In genomic region chr10:71255817-71256660, GRCh38 we compare ENCODE assay signal across 10 cellular contexts. TPM values are rescaled to one million over a fixed set of nuclear protein-coding genes. Genes with fewer than 3 reads are reported as not detected.
DNase-seq lines count a peak whose midpoint lies in the region; ATAC-seq and TF ChIP-seq lines count a peak whose summit lies in the region.
"Had no signal": no experiment of that assay in that cellular context is flagged by ENCODE, and none has a peak within 500 bp of the region (broad histone marks: within the 10 kb centered on the region; RNA-seq: fewer than 3 reads in every experiment).

No MANE protein-coding gene starts in this region.

- H3K4me3 ChIP-seq in AG04450 (ENCODE audit: low read depth, low read length) (no peak overlapping the region), astrocyte of the cerebellum (ENCODE audit: low read depth, low read length) (no peak overlapping the region), left lung (no peak overlapping the region), suprapubic skin (no peak overlapping the region), MM.1S (ENCODE audit: low read length) (no peak overlapping the region)

- no peaks in the 10 kb centered on the region for H3K27me3 ChIP-seq in AG04450 (ENCODE audit: control insufficient read depth, insufficient read depth, low read length)
- no peaks in the 10 kb centered on the region for H3K27me3 ChIP-seq in left lung
- no peaks in the 10 kb centered on the region for H3K27me3 ChIP-seq in suprapubic skin
- H3K27me3 ChIP-seq in MM.1S (replicated peaks; ENCODE audit: insufficient read depth, low read length), result peaks cover 43% of the 10 kb centered on the region

- POLR2A ChIA-PET in AG04450 (lab: Yijun Ruan, JAX), result interaction anchor here (0.5 to 2.6 kb wide), 4 partner anchors 8 to 42 kb away, joined by 3 to 15 read pairs (median 4); no protein-coding TSS in a partner anchor

- H3K4me2 ChIP-seq in MM.1S (ENCODE audit: low read depth, low read length), result no peak overlapping the region

- H3K9me3 ChIP-seq in AG04450 (ENCODE audit: control insufficient read depth, insufficient read depth, low read length), result no peaks in the 10 kb centered on the region
- no peaks in the 10 kb centered on the region for H3K9me3 ChIP-seq in left lung
- H3K9me3 ChIP-seq in suprapubic skin, result no peaks in the 10 kb centered on the region
- H3K9me3 ChIP-seq in MM.1S (replicated peaks; ENCODE audit: insufficient read depth, low read length), result no peaks in the 10 kb centered on the region

- peak; percentile 74 for DNase-seq in AG04450 (ENCODE audit: low read depth, low spot score)
- DNase-seq in LHCN-M2 (ENCODE audit: low read depth), result peak; percentile 88
- DNase-seq in astrocyte of the cerebellum (ENCODE audit: low read depth), result peak; percentile 91
- DNase-seq in left lung, result peak in 1 of 2 donors; percentile 74
- DNase-seq in suprapubic skin (ENCODE audit: low spot score in 2 of 2), result no peak
- DNase-seq in MM.1S, result no peak
- no peak for DNase-seq in GM10266 (ENCODE audit: extremely low spot score)
- DNase-seq: activated naive CD4-positive, alpha-beta T cell treated with anti-CD3 and anti-CD28 coated beads, Interleukin-2, amount 50 U/mL, for 16 hours had no signal

- no peak overlapping the region for H2AFZ ChIP-seq in MM.1S (ENCODE audit: low read length)

- no peaks in the 10 kb centered on the region for H3F3A ChIP-seq in MM.1S (ENCODE audit: insufficient read depth, low read length)

- TF ChIP-seq EP300 in suprapubic skin (IDR thresholded peaks at IDR 0.05), result no peak

- no peaks in the 10 kb centered on the region for H3K9me2 ChIP-seq in MM.1S (replicated peaks; ENCODE audit: insufficient read depth, low read length)

- TF ChIP-seq CTCF in AG04450 (IDR thresholded peaks at IDR 0.05; ENCODE audit: low read depth, low read length), result no peak
- no peak for TF ChIP-seq CTCF in astrocyte of the cerebellum (IDR thresholded peaks at IDR 0.05; ENCODE audit: low read depth, low read length, missing control alignments)
- no peak for TF ChIP-seq CTCF in left lung (IDR thresholded peaks at IDR 0.05)
- TF ChIP-seq CTCF in suprapubic skin (IDR thresholded peaks at IDR 0.05), result no peak
- no peak for TF ChIP-seq CTCF in MM.1S (IDR thresholded peaks at IDR 0.05; ENCODE audit: low read length)
- no peak for TF ChIP-seq CTCF in GM10266 (IDR thresholded peaks at IDR 0.05; ENCODE audit: control insufficient read depth, insufficient read depth, low read depth, missing control alignments)

- ATAC-seq in left lung (peak; percentile 69), GM18873 (IDR thresholded peaks at IDR 0.05; ENCODE audit: low FRiP score, unreplicated experiment) (no peak)
- ATAC-seq: stimulated activated memory B cell treated with anti-CD40 and anti-IgM and Interleukin-4, amounts not matched to agents 10 μg/mL and 1 μg/mL and 100 μg/mL, for 72 hours had no signal

- no peaks in the 10 kb centered on the region for H3K36me3 ChIP-seq in left lung
- H3K36me3 ChIP-seq in suprapubic skin, result no peaks in the 10 kb centered on the region
- H3K36me3 ChIP-seq in MM.1S (replicated peaks; ENCODE audit: insufficient read depth, low read length), result no peaks in the 10 kb centered on the region

- intact Hi-C loops in left lung (cut with DNase I), result no loop called here

- peak overlapping the region; percentile 77 for H3K27ac ChIP-seq in AG04450 (ENCODE audit: low read depth, low read length)
- H3K27ac ChIP-seq in left lung, result no peak overlapping the region
- no peak overlapping the region for H3K27ac ChIP-seq in suprapubic skin
- H3K27ac ChIP-seq in MM.1S (ENCODE audit: low read length), result no peak overlapping the region

- in situ Hi-C loops in astrocyte of the cerebellum (cut with HindIII; ENCODE audit: low sequenced_read_pairs), result no loop called here

- H3K4me1 ChIP-seq in left lung (peaks cover 29 to 30% of the 10 kb centered on the region in 2 donors), suprapubic skin (peaks cover 63% of the 10 kb centered on the region), MM.1S (ENCODE audit: low read length) (no peaks in the 10 kb centered on the region)

- H3K9ac ChIP-seq in MM.1S (ENCODE audit: low read length), result no peak overlapping the region

- 27% methylated on average over 17 of the region's 17 CpGs for WGBS in suprapubic skin

- TF ChIP-seq POLR2A in suprapubic skin (IDR thresholded peaks at IDR 0.05), result no peak

- CTCF ChIA-PET in AG04450 (lab: Charles Lee), result interaction anchor here (2.6 kb wide), 1 partner anchor 15 kb away, joined by 15 read pairs; no protein-coding TSS in a partner anchor

- H4K20me1 ChIP-seq in MM.1S (ENCODE audit: insufficient read depth, low read length), result no peaks in the 10 kb centered on the region

- no peaks in the 10 kb centered on the region for H3K79me2 ChIP-seq in MM.1S (ENCODE audit: low read length)

RNA-seq across cellular contexts. Expression of gene UNC5B, which starts 43.7 kb away (rescaled TPM):
- polyA plus RNA-seq in AG04450 (2011; rRNA removed), result 8.1 and 10.2 TPM in 2 replicates
- 9.0 and 10.9 TPM in 2 replicates for polyA minus RNA-seq in AG04450 (2011; rRNA and poly(A)+ RNA removed)
- total RNA-seq in LHCN-M2 (2014; rRNA removed) (0.13 and 0.34 TPM in 2 replicates), left lung (10 to 100 TPM; 14.4 to 20.3 TPM), suprapubic skin (10 to 100 TPM in 3 of 4 donors, 1 to 10 TPM in 1; 7.2 to 45.7 (median 14.7) TPM)
- polyA plus RNA-seq in LHCN-M2 (2012), result 0.53 TPM

Comparison
In these comparisons a context has a peak if more than half of its experiments do, and no peak if none do; other contexts are left out.
1. DNase-seq: peak in AG04450 (single experiment), LHCN-M2 (single experiment) and astrocyte of the cerebellum (single experiment); none in suprapubic skin (0 of 2), MM.1S (single experiment) and GM10266 (single experiment).